ENCODE assay signal across 13 cellular contexts in genomic region chr2:96608459-96609455, GRCh38. TPM values are rescaled to one million over a fixed set of nuclear protein-coding genes. Genes with fewer than 3 reads are reported as not detected.
DNase-seq lines count a peak whose midpoint lies in the region; ATAC-seq and TF ChIP-seq lines count a peak whose summit lies in the region.
"Had no signal": no experiment of that assay in that cellular context is flagged by ENCODE, and none has a peak within 500 bp of the region (broad histone marks: within the 10 kb centered on the region; RNA-seq: fewer than 3 reads in every experiment).

No MANE protein-coding gene starts in this region.

- H3K9me3 Mint-ChIP-seq in activated T-helper 1 cell treated with anti-CD3 and anti-CD28 coated beads, Interleukin-12 subunit alpha, Interleukin-12 subunit beta, Interleukin-2, Interleukin-4 antibody, amounts not matched to agents 30 ng/mL and 10 ng/mL and 1 ng/mL, durations not matched to agents 14 hours and 24 hours and 36 hours, result no peaks in the 10 kb centered on the region

- no peak overlapping the region for H3K4me3 Mint-ChIP-seq in activated T-helper 1 cell treated with anti-CD3 and anti-CD28 coated beads, Interleukin-12 subunit alpha, Interleukin-12 subunit beta, Interleukin-2, Interleukin-4 antibody, amounts not matched to agents 30 ng/mL and 10 ng/mL and 1 ng/mL, durations not matched to agents 14 hours and 24 hours and 36 hours

- H3K4me1 ChIP-seq in left lung, result peaks cover 0 to 8% of the 10 kb centered on the region in 2 donors

- peak overlapping the region; percentile 35 for H3K27ac Mint-ChIP-seq in activated T-helper 1 cell treated with anti-CD3 and anti-CD28 coated beads, Interleukin-12 subunit alpha, Interleukin-12 subunit beta, Interleukin-2, Interleukin-4 antibody, amounts not matched to agents 30 ng/mL and 10 ng/mL and 1 ng/mL, durations not matched to agents 14 hours and 24 hours and 36 hours

- H3K4me3 ChIP-seq in AG04450 (ENCODE audit: low read depth, low read length), result no peak overlapping the region
- H3K4me3 ChIP-seq in left lung, result no peak overlapping the region
- H3K4me3 ChIP-seq: body of pancreas had no signal

- ATAC-seq in left lung (peak; percentile 42), HG03565 (IDR thresholded peaks at IDR 0.05; ENCODE audit: unreplicated experiment) (no peak)
- ATAC-seq: body of pancreas had no signal

- TF ChIP-seq CTCF in AG04450 (IDR thresholded peaks at IDR 0.05; ENCODE audit: low read depth, low read length), result no peak
- TF ChIP-seq CTCF in left lung (IDR thresholded peaks at IDR 0.05), result no peak

- H3K27me3 ChIP-seq in AG04450 (ENCODE audit: control insufficient read depth, insufficient read depth, low read length) (no peaks in the 10 kb centered on the region), left lung (no peaks in the 10 kb centered on the region)
- H3K27me3 ChIP-seq: body of pancreas had no signal

- CTCF ChIA-PET in AG04450 (lab: Charles Lee), result no interaction called here

- no peaks in the 10 kb centered on the region for H3K27me3 Mint-ChIP-seq in activated T-helper 1 cell treated with anti-CD3 and anti-CD28 coated beads, Interleukin-12 subunit alpha, Interleukin-12 subunit beta, Interleukin-2, Interleukin-4 antibody, amounts not matched to agents 30 ng/mL and 10 ng/mL and 1 ng/mL, durations not matched to agents 14 hours and 24 hours and 36 hours (ENCODE audit: insufficient read depth)

- H3K36me3 ChIP-seq in left lung, result peaks cover 6 to 98% of the 10 kb centered on the region in 2 donors

- H3K36me3 Mint-ChIP-seq in activated T-helper 1 cell treated with anti-CD3 and anti-CD28 coated beads, Interleukin-12 subunit alpha, Interleukin-12 subunit beta, Interleukin-2, Interleukin-4 antibody, amounts not matched to agents 30 ng/mL and 10 ng/mL and 1 ng/mL, durations not matched to agents 14 hours and 24 hours and 36 hours (ENCODE audit: low read depth), result peaks cover 77% of the 10 kb centered on the region

- H3K27ac ChIP-seq in AG04450 (ENCODE audit: low read depth, low read length) (peak overlapping the region; percentile 57), left lung (peak overlapping the region in 1 of 2 donors; percentile 4)
- H3K27ac ChIP-seq: body of pancreas, HL-60 had no signal

- intact Hi-C loops in activated T-helper 1 cell treated with anti-CD3 and anti-CD28 coated beads, Interleukin-12 subunit alpha, Interleukin-12 subunit beta, Interleukin-2, Interleukin-4 antibody, amounts not matched to agents 30 ng/mL and 10 ng/mL and 1 ng/mL, durations not matched to agents 14 hours and 24 hours and 36 hours (cut with micrococcal nuclease), result no loop called here
- intact Hi-C loops in left lung (cut with DNase I), result no loop called here

- peaks cover 25% of the 10 kb centered on the region for H3K4me1 Mint-ChIP-seq in activated T-helper 1 cell treated with anti-CD3 and anti-CD28 coated beads, Interleukin-12 subunit alpha, Interleukin-12 subunit beta, Interleukin-2, Interleukin-4 antibody, amounts not matched to agents 30 ng/mL and 10 ng/mL and 1 ng/mL, durations not matched to agents 14 hours and 24 hours and 36 hours (ENCODE audit: low read depth)

- POLR2A ChIA-PET in AG04450 (lab: Yijun Ruan, JAX), result interaction anchor here (0.6 kb wide), 1 partner anchor 152 kb away, joined by 7 read pairs; no protein-coding TSS in a partner anchor

- no peaks in the 10 kb centered on the region for H3K9me3 ChIP-seq in AG04450 (ENCODE audit: control insufficient read depth, insufficient read depth, low read length)
- H3K9me3 ChIP-seq in left lung, result no peaks in the 10 kb centered on the region
- H3K9me3 ChIP-seq: body of pancreas had no signal

- peak; percentile 21 for DNase-seq in AG04450 (ENCODE audit: low read depth, low spot score)
- DNase-seq in GM04504 (ENCODE audit: low read depth), result peak; percentile 28
- DNase-seq in activated T-helper 1 cell treated with anti-CD3 and anti-CD28 coated beads, Interleukin-12 subunit alpha, Interleukin-12 subunit beta, Interleukin-2, Interleukin-4 antibody, amounts not matched to agents 30 ng/mL and 10 ng/mL and 1 ng/mL, durations not matched to agents 14 hours and 24 hours and 36 hours (ENCODE audit: low spot score), result no peak
- no peak for DNase-seq in left lung
- DNase-seq in stimulated activated naive CD4-positive, alpha-beta T cell treated with Interleukin-2 at 50 U/mL for 16 hours (lab: John Stamatoyannopoulos, UW), result no peak
- DNase-seq in GDM1 (lab: John Stamatoyannopoulos, UW), result no peak
- no peak for DNase-seq in DMS153 treated with DMSO at 0.1 percent for 48 hours (lab: John Stamatoyannopoulos, UW; ENCODE audit: unreplicated experiment)
- DNase-seq: body of pancreas, foreskin melanocyte, H7, NCI-H2081 treated with DMSO at 0.1 percent for 48 hours had no signal

RNA-seq across cellular contexts. Expression of gene KANSL3, which starts 29.4 kb away (rescaled TPM):
- polyA plus RNA-seq in AG04450 (2011; rRNA removed), result 17.1 and 22.7 TPM in 2 replicates
- polyA minus RNA-seq in AG04450 (2011; rRNA and poly(A)+ RNA removed), result 49.3 and 78.3 TPM in 2 replicates
- 51.8 and 55.0 TPM in 2 replicates for total RNA-seq in activated T-helper 1 cell treated with anti-CD3 and anti-CD28 coated beads, Interleukin-12 subunit alpha, Interleukin-12 subunit beta, Interleukin-2, Interleukin-4 antibody, amounts not matched to agents 30 ng/mL and 10 ng/mL and 1 ng/mL, durations not matched to agents 14 hours and 24 hours and 36 hours
- 10 to 100 TPM; 39.9 to 41.2 TPM for total RNA-seq in left lung

RNA-seq across cellular contexts. Expression of gene FER1L5, which starts 33.8 kb away (rescaled TPM):
- 0.17 and 0.20 TPM in 2 replicates for polyA plus RNA-seq in AG04450 (2011; rRNA removed)
- polyA minus RNA-seq in AG04450 (2011; rRNA and poly(A)+ RNA removed), result 0.83 and 1.0 TPM in 2 replicates
- not detected in 2 replicates for total RNA-seq in activated T-helper 1 cell treated with anti-CD3 and anti-CD28 coated beads, Interleukin-12 subunit alpha, Interleukin-12 subunit beta, Interleukin-2, Interleukin-4 antibody, amounts not matched to agents 30 ng/mL and 10 ng/mL and 1 ng/mL, durations not matched to agents 14 hours and 24 hours and 36 hours
- total RNA-seq in left lung, result under 1 TPM; 0.29 to 0.35 TPM

Comparison
In these comparisons a context has a peak if more than half of its experiments do, and no peak if none do; other contexts are left out.
1. DNase-seq: peak in AG04450 (single experiment) and GM04504 (single experiment); none in activated T-helper 1 cell treated with anti-CD3 and anti-CD28 coated beads, Interleukin-12 subunit alpha, Interleukin-12 subunit beta, Interleukin-2, Interleukin-4 antibody, amounts not matched to agents 30 ng/mL and 10 ng/mL and 1 ng/mL, durations not matched to agents 14 hours and 24 hours and 36 hours (single experiment), left lung (0 of 2), stimulated activated naive CD4-positive, alpha-beta T cell treated with Interleukin-2 at 50 U/mL for 16 hours (single experiment), GDM1 (single experiment) and DMS153 treated with DMSO at 0.1 percent for 48 hours (single experiment).